Comparison of ENCODE assay signal across 23 cellular contexts in genomic region chr2:157501026-157501425, GRCh38. TPM values are rescaled to one million over a fixed set of nuclear protein-coding genes. Genes with fewer than 3 reads are reported as not detected.
A peak's percentile ranks its signal among the peaks of the same experiment; 100 is the strongest.
DNase-seq lines count a peak whose midpoint lies in the region; ATAC-seq and TF ChIP-seq lines count a peak whose summit lies in the region.
"Had no signal": no experiment of that assay in that cellular context is flagged by ENCODE, and none has a peak within 500 bp of the region (broad histone marks: within the 10 kb centered on the region; RNA-seq: fewer than 3 reads in every experiment).

No MANE protein-coding gene starts in this region.

- H3K27ac ChIP-seq in BLaER1 = peak overlapping the region; percentile 40
- H3K27ac ChIP-seq in CD8-positive, alpha-beta T cell (ENCODE audit: low read depth, low read length) = no peak overlapping the region
- H3K27ac ChIP-seq: breast epithelium, coronary artery, lower lobe of right lung, thyroid gland had no signal

- H3K4me3 Mint-ChIP-seq in CD8-positive, alpha-beta T cell = no peak overlapping the region
- no peak overlapping the region for H3K4me3 Mint-ChIP-seq in effector memory CD8-positive, alpha-beta T cell
- no peak overlapping the region for H3K4me3 Mint-ChIP-seq in CD14-positive monocyte

- H3K4me2 ChIP-seq in BLaER1 = peak overlapping the region; percentile 20; the same call in 1 of the 2 replicates

- peaks cover 10% of the 10 kb centered on the region for H3K4me1 ChIP-seq in BLaER1
- peaks cover 7% of the 10 kb centered on the region for H3K4me1 ChIP-seq in CD8-positive, alpha-beta T cell (ENCODE audit: insufficient read depth, low read length)
- H3K4me1 ChIP-seq: breast epithelium, lower lobe of right lung, thyroid gland had no signal

- H3K27me3 ChIP-seq in BLaER1 = no peaks in the 10 kb centered on the region
- H3K27me3 ChIP-seq in CD8-positive, alpha-beta T cell (ENCODE audit: insufficient read depth, low read length) = no peaks in the 10 kb centered on the region
- H3K27me3 ChIP-seq: breast epithelium, thyroid gland had no signal

- DNase-seq in CD8-positive, alpha-beta T cell = no peak
- peak; percentile 31 for DNase-seq in NAMALWA (ENCODE audit: low spot score)
- DNase-seq in effector memory CD8-positive, alpha-beta T cell = no peak
- DNase-seq in CD14-positive monocyte (ENCODE audit: low spot score) = no peak
- no peak for DNase-seq in SKM-1 treated with dmso at 0.1 percent for 144 hours (lab: John Stamatoyannopoulos, UW; ENCODE audit: unreplicated experiment)
- DNase-seq: activated CD4-positive, alpha-beta T cell treated with anti-CD3 and anti-CD28 coated beads for 4 hours; activated CD8-positive, alpha-beta memory T cell treated with anti-CD3 and anti-CD28 coated beads, Interleukin-2, amount 50 U/mL, for 48 hours; activated effector memory CD4-positive, alpha-beta T cell treated with Interleukin-2 at 50 U/mL for 16 hours; amniotic stem cell; DND-41; IMR-90; lower lobe of right lung; NCI-H2171; NCI-H524; nucleus accumbens; SHP77 treated with DMSO at 0.1 percent for 48 hours; small intestine; stimulated activated CD4-positive, alpha-beta T cell treated with anti-CD3 and anti-CD28 coated beads, Interleukin-2, amount 100 ng/mL, for 24 hours; thyroid gland had no signal

- peak; percentile 62 for ATAC-seq in CD8-positive, alpha-beta T cell
- ATAC-seq in effector memory CD8-positive, alpha-beta T cell (replicated peaks) = peak; percentile 39
- no peak for ATAC-seq in HG03378 (IDR thresholded peaks at IDR 0.05; ENCODE audit: unreplicated experiment)
- ATAC-seq: lower lobe of right lung had no signal

- no peaks in the 10 kb centered on the region for H3K27me3 Mint-ChIP-seq in CD8-positive, alpha-beta T cell (ENCODE audit: low read depth)
- peaks cover 3 to 14% of the 10 kb centered on the region in 2 donors for H3K27me3 Mint-ChIP-seq in effector memory CD8-positive, alpha-beta T cell
- H3K27me3 Mint-ChIP-seq in CD14-positive monocyte (ENCODE audit: low read depth in 3 of 3) = peaks cover 0 to 1% (median 1%) of the 10 kb centered on the region in 3 donors

- peaks cover 5% of the 10 kb centered on the region; the same call in 1 of the 2 replicates for H3K9me3 ChIP-seq in BLaER1
- H3K9me3 ChIP-seq in CD8-positive, alpha-beta T cell (ENCODE audit: low read length) = no peaks in the 10 kb centered on the region
- H3K9me3 ChIP-seq: lower lobe of right lung, thyroid gland had no signal

- H3K36me3 Mint-ChIP-seq in CD8-positive, alpha-beta T cell = no peaks in the 10 kb centered on the region
- no peaks in the 10 kb centered on the region for H3K36me3 Mint-ChIP-seq in effector memory CD8-positive, alpha-beta T cell (ENCODE audit: insufficient read depth)
- no peaks in the 10 kb centered on the region for H3K36me3 Mint-ChIP-seq in CD14-positive monocyte

- H3K9ac ChIP-seq in BLaER1 = no peak overlapping the region

- no peaks in the 10 kb centered on the region for H3K9me3 Mint-ChIP-seq in CD8-positive, alpha-beta T cell
- H3K9me3 Mint-ChIP-seq in effector memory CD8-positive, alpha-beta T cell = no peaks in the 10 kb centered on the region
- H3K9me3 Mint-ChIP-seq in CD14-positive monocyte = peaks cover 0 to 10% (median 5%) of the 10 kb centered on the region in 7 donors

- POLR2A ChIA-PET in CD8-positive, alpha-beta T cell (lab: Charles Lee) = interaction anchor here (1.1 kb wide), 1 partner anchor 8 kb away, joined by 3 read pairs; no protein-coding TSS in a partner anchor

- intact Hi-C loops in CD8-positive, alpha-beta T cell (cut with DNase I, micrococcal nuclease) = no loop called here
- intact Hi-C loops in CD14-positive monocyte (cut with micrococcal nuclease) = no loop called here

- H4K20me1 ChIP-seq in BLaER1 = no peaks in the 10 kb centered on the region

- no peak for TF ChIP-seq CTCF in CD8-positive, alpha-beta T cell (IDR thresholded peaks at IDR 0.05)
- TF ChIP-seq CTCF in CD14-positive monocyte (IDR thresholded peaks at IDR 0.05) = no peak

- peaks cover 19% of the 10 kb centered on the region for H3K4me1 Mint-ChIP-seq in CD8-positive, alpha-beta T cell (ENCODE audit: low read depth)
- peaks cover 2 to 9% of the 10 kb centered on the region in 2 donors for H3K4me1 Mint-ChIP-seq in effector memory CD8-positive, alpha-beta T cell (ENCODE audit: low read depth in 2 of 2)
- H3K4me1 Mint-ChIP-seq in CD14-positive monocyte = peaks cover 17% of the 10 kb centered on the region

- H3K36me3 ChIP-seq in BLaER1 = no peaks in the 10 kb centered on the region
- H3K36me3 ChIP-seq in CD8-positive, alpha-beta T cell (ENCODE audit: insufficient read depth, low read length) = no peaks in the 10 kb centered on the region
- H3K36me3 ChIP-seq: breast epithelium, lower lobe of right lung, thyroid gland had no signal

- no peak overlapping the region for H3K4me3 ChIP-seq in BLaER1
- H3K4me3 ChIP-seq in CD8-positive, alpha-beta T cell (ENCODE audit: low read depth, low read length) = no peak overlapping the region
- H3K4me3 ChIP-seq: breast epithelium, coronary artery, lower lobe of right lung, thyroid gland had no signal

- H3K27ac Mint-ChIP-seq in CD8-positive, alpha-beta T cell = no peak overlapping the region
- peak overlapping the region in 1 of 2 donors; percentile 17 for H3K27ac Mint-ChIP-seq in effector memory CD8-positive, alpha-beta T cell
- H3K27ac Mint-ChIP-seq in CD14-positive monocyte = no peak overlapping the region

- CTCF ChIA-PET in CD8-positive, alpha-beta T cell (lab: Charles Lee) = interaction anchor here (0.9 kb wide), 1 partner anchor 9 kb away, joined by 3 read pairs; no protein-coding TSS in a partner anchor

RNA-seq across cellular contexts. Expression of gene CYTIP, which starts 57.1 kb away (rescaled TPM):
- 100 to 1,000 TPM; 425 to 430 TPM for total RNA-seq in CD8-positive, alpha-beta T cell
- 10 to 100 TPM; 61.9 to 83.5 TPM for polyA plus RNA-seq in CD14-positive monocyte
- total RNA-seq: IMR-90 had no signal
- polyA plus RNA-seq: IMR-90 had no signal
